8 cellular contexts compared by ENCODE assay signal in the genomic region with DNA sequence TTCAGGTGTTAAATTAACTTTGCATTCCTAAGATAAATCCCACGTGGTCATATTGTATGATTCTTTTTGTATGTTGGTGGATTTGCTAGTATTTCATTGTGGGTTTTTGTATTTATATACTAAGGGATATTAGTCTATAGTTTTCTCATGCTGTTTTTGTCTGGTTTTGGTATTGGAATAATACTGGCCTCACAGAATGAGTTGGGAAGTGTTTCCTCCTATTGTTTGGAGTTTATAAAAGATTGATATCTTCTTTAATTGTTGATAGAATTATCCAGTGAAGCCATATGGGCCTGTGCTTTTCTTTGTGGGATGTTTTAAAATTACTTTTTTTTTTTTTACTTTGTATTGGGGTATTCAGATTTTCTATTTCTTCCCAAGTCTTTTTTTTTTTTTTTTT.
"Had no signal": no experiment of that assay in that cellular context is flagged by ENCODE, and none has a peak within 500 bp of the region (broad histone marks: within the 10 kb centered on the region; RNA-seq: fewer than 3 reads in every experiment).

No MANE protein-coding gene starts in this region.

- H3K27ac ChIP-seq: HL-60 had no signal

- ATAC-seq: HCT116, K562 had no signal

- H3K9me3 Mint-ChIP-seq: HFFc6 had no signal

- H3K27ac Mint-ChIP-seq: HFFc6 had no signal

- H3K9me3 ChIP-seq: HAP-1 had no signal

- H3K4me3 Mint-ChIP-seq: HFFc6 had no signal

- H3K4me1 ChIP-seq: HAP-1 had no signal

- DNase-seq: GOT3, H7, HFFc6, IMR-90 had no signal

- H3K4me3 ChIP-seq: HAP-1, K562 had no signal
